1 cellular context compared by ENCODE assay signal in the genomic region with DNA sequence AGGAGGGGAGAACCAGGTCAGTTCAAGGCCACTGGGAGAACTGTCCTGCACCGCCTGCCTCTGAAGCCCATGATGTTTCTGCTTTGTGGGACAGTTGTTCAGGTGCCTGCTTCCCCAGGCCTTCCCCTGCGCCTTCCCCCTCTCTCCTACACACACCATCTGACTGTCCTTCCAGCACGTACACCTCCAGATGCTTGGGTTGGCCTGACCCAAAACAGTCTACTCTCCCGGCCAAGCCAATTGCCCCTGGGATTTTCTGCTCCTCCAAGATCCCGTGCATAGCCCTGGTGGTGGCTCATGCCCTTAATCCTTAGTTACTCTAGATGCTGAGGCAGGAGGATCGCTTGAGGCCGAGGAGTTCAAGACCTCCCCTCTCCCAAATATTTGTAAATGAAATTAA.
TF ChIP-seq lines count a peak whose summit lies in the region.

No MANE protein-coding gene starts in this region.

TF ChIP-seq in A549, 52 proteins besides CTCF, POLR2A, EP300 and RAD21 (continued from another document):
- TF ChIP-seq, protein P1, sequence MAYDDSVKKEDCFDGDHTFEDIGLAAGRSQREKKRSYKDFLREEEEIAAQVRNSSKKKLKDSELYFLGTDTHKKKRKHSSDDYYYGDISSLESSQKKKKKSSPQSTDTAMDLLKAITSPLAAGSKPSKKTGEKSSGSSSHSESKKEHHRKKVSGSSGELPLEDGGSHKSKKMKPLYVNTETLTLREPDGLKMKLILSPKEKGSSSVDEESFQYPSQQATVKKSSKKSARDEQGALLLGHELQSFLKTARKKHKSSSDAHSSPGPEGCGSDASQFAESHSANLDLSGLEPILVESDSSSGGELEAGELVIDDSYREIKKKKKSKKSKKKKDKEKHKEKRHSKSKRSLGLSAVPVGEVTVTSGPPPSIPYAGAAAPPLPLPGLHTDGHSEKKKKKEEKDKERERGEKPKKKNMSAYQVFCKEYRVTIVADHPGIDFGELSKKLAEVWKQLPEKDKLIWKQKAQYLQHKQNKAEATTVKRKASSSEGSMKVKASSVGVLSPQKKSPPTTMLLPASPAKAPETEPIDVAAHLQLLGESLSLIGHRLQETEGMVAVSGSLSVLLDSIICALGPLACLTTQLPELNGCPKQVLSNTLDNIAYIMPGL (CRISPR knock-in tag; IDR thresholded peaks at IDR 0.05; ENCODE audit: borderline replicate concordance): no peak
- TF ChIP-seq EHF (CRISPR knock-in tag; IDR thresholded peaks at IDR 0.05) (no peak), SMC3 (IDR thresholded peaks at IDR 0.05) (no peak), FOSB (CRISPR knock-in tag; IDR thresholded peaks at IDR 0.05) (no peak), HDAC2 (IDR thresholded peaks at IDR 0.05) (no peak), HOXA7 (CRISPR knock-in tag; IDR thresholded peaks at IDR 0.05) (no peak), HOXB13 (CRISPR knock-in tag; IDR thresholded peaks at IDR 0.05; ENCODE audit: low read depth) (no peak), RCOR1 (IDR thresholded peaks at IDR 0.05; ENCODE audit: low read depth, low read length) (no peak), JUN (IDR thresholded peaks at IDR 0.05) (no peak), EHMT2 (IDR thresholded peaks at IDR 0.05; ENCODE audit: low read depth) (no peak)
- TF ChIP-seq, protein P2, sequence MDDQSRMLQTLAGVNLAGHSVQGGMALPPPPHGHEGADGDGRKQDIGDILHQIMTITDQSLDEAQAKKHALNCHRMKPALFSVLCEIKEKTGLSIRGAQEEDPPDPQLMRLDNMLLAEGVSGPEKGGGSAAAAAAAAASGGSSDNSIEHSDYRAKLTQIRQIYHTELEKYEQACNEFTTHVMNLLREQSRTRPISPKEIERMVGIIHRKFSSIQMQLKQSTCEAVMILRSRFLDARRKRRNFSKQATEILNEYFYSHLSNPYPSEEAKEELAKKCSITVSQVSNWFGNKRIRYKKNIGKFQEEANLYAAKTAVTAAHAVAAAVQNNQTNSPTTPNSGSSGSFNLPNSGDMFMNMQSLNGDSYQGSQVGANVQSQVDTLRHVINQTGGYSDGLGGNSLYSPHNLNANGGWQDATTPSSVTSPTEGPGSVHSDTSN (IDR thresholded peaks at IDR 0.05): no peak
- TF ChIP-seq, protein P3, sequence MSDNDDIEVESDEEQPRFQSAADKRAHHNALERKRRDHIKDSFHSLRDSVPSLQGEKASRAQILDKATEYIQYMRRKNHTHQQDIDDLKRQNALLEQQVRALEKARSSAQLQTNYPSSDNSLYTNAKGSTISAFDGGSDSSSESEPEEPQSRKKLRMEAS (IDR thresholded peaks at IDR 0.05): no peak
- TF ChIP-seq, protein P4, sequence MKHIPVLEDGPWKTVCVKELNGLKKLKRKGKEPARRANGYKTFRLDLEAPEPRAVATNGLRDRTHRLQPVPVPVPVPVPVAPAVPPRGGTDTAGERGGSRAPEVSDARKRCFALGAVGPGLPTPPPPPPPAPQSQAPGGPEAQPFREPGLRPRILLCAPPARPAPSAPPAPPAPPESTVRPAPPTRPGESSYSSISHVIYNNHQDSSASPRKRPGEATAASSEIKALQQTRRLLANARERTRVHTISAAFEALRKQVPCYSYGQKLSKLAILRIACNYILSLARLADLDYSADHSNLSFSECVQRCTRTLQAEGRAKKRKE (CRISPR knock-in tag; IDR thresholded peaks at IDR 0.05; ENCODE audit: low read depth): no peak
TF ChIP-seq in A549: peak in this region for 0.
